Comparison of ENCODE assay signal across 21 cellular contexts in genomic region chr3:53026423-53027162, GRCh38. TPM values are rescaled to one million over a fixed set of nuclear protein-coding genes. Genes with fewer than 3 reads are reported as not detected.
DNase-seq lines count a peak whose midpoint lies in the region; ATAC-seq and TF ChIP-seq lines count a peak whose summit lies in the region.
"Had no signal": no experiment of that assay in that cellular context is flagged by ENCODE, and none has a peak within 500 bp of the region (broad histone marks: within the 10 kb centered on the region; RNA-seq: fewer than 3 reads in every experiment).

No MANE protein-coding gene starts in this region.

- no peaks in the 10 kb centered on the region for H3K27me3 Mint-ChIP-seq in activated CD4-positive, alpha-beta memory T cell treated with anti-CD3 and anti-CD28 coated beads, Interleukin-2, amount 10 ng/mL, durations not matched to agents 7 days and 5 days
- H3K27me3 Mint-ChIP-seq: B cell had no signal

- in situ Hi-C loops in Panc1 (cut with HindIII; ENCODE audit: low pct_unique_long_range_greater_than_20kb, low sequenced_read_pairs): no loop called here

- peak overlapping the region; percentile 45 to 77 (median 60) for H3K4me2 ChIP-seq in BLaER1 treated with 17β-estradiol and CSF1 and Interleukin-3, amounts not matched to agents 10 nM and 100 nM
- H3K4me2 ChIP-seq in MM.1S (ENCODE audit: low read depth, low read length) (no peak overlapping the region), smooth muscle cell (no peak overlapping the region)

- CTCF ChIA-PET in Panc1 (lab: Charles Lee): interaction anchor here (0.8 kb wide), 1 partner anchor 22 kb away, joined by 4 read pairs; no protein-coding TSS in a partner anchor
- CTCF ChIA-PET in activated CD4-positive, alpha-beta memory T cell treated with anti-CD3 and anti-CD28 coated beads, Interleukin-2, amount 10 ng/mL, durations not matched to agents 7 days and 5 days (lab: Charles Lee): interaction anchor here (1.7 kb wide), 1 partner anchor 17 kb away, joined by 4 read pairs; no protein-coding TSS in a partner anchor

- POLR2A ChIA-PET in Panc1 (lab: Charles Lee): interaction anchor here (0.7 kb wide), 1 partner anchor 23 kb away, joined by 9 read pairs; no protein-coding TSS in a partner anchor
- POLR2A ChIA-PET in activated CD4-positive, alpha-beta memory T cell treated with anti-CD3 and anti-CD28 coated beads, Interleukin-2, amount 10 ng/mL, durations not matched to agents 7 days and 5 days (lab: Charles Lee): interaction anchor here (0.8 to 2.8 kb wide), 6 partner anchors 9 to 19 kb away, joined by 3 to 10 read pairs (median 5); partner anchors contain the start of gene SFMBT1

- no peak overlapping the region for H3K27ac Mint-ChIP-seq in activated CD4-positive, alpha-beta memory T cell treated with anti-CD3 and anti-CD28 coated beads, Interleukin-2, amount 10 ng/mL, durations not matched to agents 7 days and 5 days
- H3K27ac Mint-ChIP-seq: B cell had no signal

- no peaks in the 10 kb centered on the region for H3K9me3 Mint-ChIP-seq in activated CD4-positive, alpha-beta memory T cell treated with anti-CD3 and anti-CD28 coated beads, Interleukin-2, amount 10 ng/mL, durations not matched to agents 7 days and 5 days
- H3K9me3 Mint-ChIP-seq: neural crest cell had no signal

- no peaks in the 10 kb centered on the region for H3K9me2 ChIP-seq in MM.1S (replicated peaks; ENCODE audit: insufficient read depth, low read length)

- WGBS in smooth muscle cell (ENCODE audit: low lambda C conversion rate): 81% methylated on average over 10 of the region's 10 CpGs

- peaks cover 0 to 20% (median 10%) of the 10 kb centered on the region in 11 experiments; a peak in 11 of 22 replicates for H3K9me3 ChIP-seq in BLaER1 treated with 17β-estradiol and CSF1 and Interleukin-3, amounts not matched to agents 10 nM and 100 nM (replicated peaks in 1 of 11)
- H3K9me3 ChIP-seq in Panc1 (ENCODE audit: control insufficient read depth, insufficient read depth, low read depth, low read length) (no peaks in the 10 kb centered on the region), MM.1S (replicated peaks; ENCODE audit: insufficient read depth, low read length) (no peaks in the 10 kb centered on the region), smooth muscle cell (replicated peaks; ENCODE audit: low read depth) (no peaks in the 10 kb centered on the region)
- H3K9me3 ChIP-seq: heart right ventricle, thyroid gland had no signal

- ATAC-seq in Panc1 (peak; percentile 60; the same call in 1 of the 2 replicates), foreskin keratinocyte (peak; percentile 18)

- TF ChIP-seq CTCF in GM12865 (IDR thresholded peaks at IDR 0.05; ENCODE audit: insufficient read depth, low read depth, low read length, missing control alignments) (no peak), Panc1 (IDR thresholded peaks at IDR 0.05) (no peak), foreskin keratinocyte (conservative IDR thresholded peaks at IDR 0.05) (no peak), MM.1S (IDR thresholded peaks at IDR 0.05; ENCODE audit: low read length) (no peak), smooth muscle cell (IDR thresholded peaks at IDR 0.05; ENCODE audit: borderline replicate concordance, insufficient read depth, poor library complexity, severe bottlenecking) (no peak)

- no peak overlapping the region for H3K4me3 Mint-ChIP-seq in activated CD4-positive, alpha-beta memory T cell treated with anti-CD3 and anti-CD28 coated beads, Interleukin-2, amount 10 ng/mL, durations not matched to agents 7 days and 5 days
- H3K4me3 Mint-ChIP-seq: B cell, neural crest cell had no signal

- H2AFZ ChIP-seq in MM.1S (ENCODE audit: low read length) (no peak overlapping the region), smooth muscle cell (ENCODE audit: low read depth) (no peak overlapping the region)

- intact Hi-C loops in Panc1 (cut with micrococcal nuclease; ENCODE audit: unreplicated experiment): no loop called here

- peaks cover 0 to 64% (median 3%) of the 10 kb centered on the region in 11 experiments; a peak in 10 of 22 replicates for H4K20me1 ChIP-seq in BLaER1 treated with 17β-estradiol and CSF1 and Interleukin-3, amounts not matched to agents 10 nM and 100 nM
- peaks cover 2% of the 10 kb centered on the region; the same call in 1 of the 2 replicates for H4K20me1 ChIP-seq in MM.1S (ENCODE audit: insufficient read depth, low read length)
- H4K20me1 ChIP-seq in smooth muscle cell (ENCODE audit: low read depth): no peaks in the 10 kb centered on the region

- H3F3A ChIP-seq in MM.1S (ENCODE audit: insufficient read depth, low read length): no peaks in the 10 kb centered on the region
- no peaks in the 10 kb centered on the region for H3F3A ChIP-seq in smooth muscle cell (ENCODE audit: low read depth)

- no peak overlapping the region for H3K4me3 ChIP-seq in BLaER1 treated with 17β-estradiol and CSF1 and Interleukin-3, amounts not matched to agents 10 nM and 100 nM
- no peak overlapping the region for H3K4me3 ChIP-seq in GM12865 (ENCODE audit: low read depth, low read length)
- no peak overlapping the region for H3K4me3 ChIP-seq in Panc1 (ENCODE audit: low read depth in 2 of 2, low read length in 2 of 2)
- no peak overlapping the region for H3K4me3 ChIP-seq in MM.1S (ENCODE audit: low read length)
- H3K4me3 ChIP-seq in smooth muscle cell: no peak overlapping the region
- H3K4me3 ChIP-seq: heart right ventricle, thyroid gland had no signal

- DNase-seq in GM12865 (ENCODE audit: low read depth) (peak; percentile 19), Panc1 (ENCODE audit: low read depth, low spot score) (no peak), foreskin keratinocyte (no peak), NCI-H2081 (lab: John Stamatoyannopoulos, UW) (no peak), MM.1S (no peak), smooth muscle cell (lab: John Stamatoyannopoulos, UW; ENCODE audit: unreplicated experiment) (no peak)
- no peak for DNase-seq in activated CD4-positive, alpha-beta memory T cell treated with anti-CD3 and anti-CD28 coated beads, Interleukin-2, amount 10 ng/mL, durations not matched to agents 7 days and 5 days
- DNase-seq: activated CD4-positive, CD25-positive, alpha-beta regulatory T cell treated with anti-CD3 and anti-CD28 coated beads, Interleukin-2, amount 50 U/mL, for 72 hours; activated effector memory CD4-positive, alpha-beta T cell treated with anti-CD3 and anti-CD28 coated beads, Interleukin-2, amount 50 U/mL, for 16 hours; aorta; effector memory CD4-positive, alpha-beta T cell; heart right ventricle; kidney; NCI-H187; NCI-H446; stimulated activated CD4-positive, alpha-beta T cell treated with anti-CD3 and anti-CD28 coated beads, Interleukin-12 subunit alpha, Interleukin-12 subunit beta, amount 100 ng/mL, for 4 hours; T-helper 9 cell; thyroid gland had no signal

- peaks cover 34 to 59% (median 47%) of the 10 kb centered on the region in 10 experiments for H3K4me1 ChIP-seq in BLaER1 treated with 17β-estradiol and CSF1 and Interleukin-3, amounts not matched to agents 10 nM and 100 nM
- peaks cover 7% of the 10 kb centered on the region for H3K4me1 ChIP-seq in Panc1 (ENCODE audit: control insufficient read depth, insufficient read depth, low read length)
- no peaks in the 10 kb centered on the region for H3K4me1 ChIP-seq in foreskin keratinocyte
- no peaks in the 10 kb centered on the region for H3K4me1 ChIP-seq in MM.1S (ENCODE audit: low read length)
- no peaks in the 10 kb centered on the region for H3K4me1 ChIP-seq in smooth muscle cell (ENCODE audit: low read depth)

- H3K36me3 Mint-ChIP-seq in activated CD4-positive, alpha-beta memory T cell treated with anti-CD3 and anti-CD28 coated beads, Interleukin-2, amount 10 ng/mL, durations not matched to agents 7 days and 5 days (ENCODE audit: low read depth): peaks cover 7% of the 10 kb centered on the region

- BruUV-seq in Panc1 (replicated peaks; lab: Mats Ljungman, UMichigan): no TSS peak

- no peak overlapping the region for H3K27ac ChIP-seq in BLaER1 treated with 17β-estradiol and CSF1 and Interleukin-3, amounts not matched to agents 10 nM and 100 nM
- no peak overlapping the region for H3K27ac ChIP-seq in Panc1 (ENCODE audit: low read length)
- H3K27ac ChIP-seq in foreskin keratinocyte: no peak overlapping the region
- H3K27ac ChIP-seq in MM.1S (ENCODE audit: low read length): no peak overlapping the region
- no peak overlapping the region for H3K27ac ChIP-seq in smooth muscle cell (ENCODE audit: low read depth)
- H3K27ac ChIP-seq: thyroid gland had no signal

- peaks cover 36% of the 10 kb centered on the region for H3K4me1 Mint-ChIP-seq in activated CD4-positive, alpha-beta memory T cell treated with anti-CD3 and anti-CD28 coated beads, Interleukin-2, amount 10 ng/mL, durations not matched to agents 7 days and 5 days

- H3K79me2 ChIP-seq in MM.1S (ENCODE audit: low read length) (peaks cover 94% of the 10 kb centered on the region), smooth muscle cell (ENCODE audit: low read depth) (no peaks in the 10 kb centered on the region)

- H3K27me3 ChIP-seq in BLaER1 treated with 17β-estradiol and CSF1 and Interleukin-3, amounts not matched to agents 10 nM and 100 nM: no peaks in the 10 kb centered on the region
- H3K27me3 ChIP-seq in Panc1 (ENCODE audit: control insufficient read depth, insufficient read depth, low read length) (no peaks in the 10 kb centered on the region), foreskin keratinocyte (no peaks in the 10 kb centered on the region), MM.1S (replicated peaks; ENCODE audit: insufficient read depth, low read length) (no peaks in the 10 kb centered on the region), smooth muscle cell (ENCODE audit: low read depth) (no peaks in the 10 kb centered on the region)
- H3K27me3 ChIP-seq: heart right ventricle, thyroid gland had no signal

- H3K36me3 ChIP-seq in BLaER1 treated with 17β-estradiol and CSF1 and Interleukin-3, amounts not matched to agents 10 nM and 100 nM: peaks cover 0 to 9% (median 0%) of the 10 kb centered on the region in 11 experiments; a peak in 3 of 22 replicates
- no peaks in the 10 kb centered on the region for H3K36me3 ChIP-seq in Panc1 (ENCODE audit: control insufficient read depth, insufficient read depth, low read length)
- no peaks in the 10 kb centered on the region for H3K36me3 ChIP-seq in MM.1S (replicated peaks; ENCODE audit: insufficient read depth, low read length)
- no peaks in the 10 kb centered on the region for H3K36me3 ChIP-seq in smooth muscle cell (ENCODE audit: low read depth)
- H3K36me3 ChIP-seq: heart right ventricle, thyroid gland had no signal

- H3K9ac ChIP-seq in BLaER1 treated with 17β-estradiol and CSF1 and Interleukin-3, amounts not matched to agents 10 nM and 100 nM: no peak overlapping the region
- no peak overlapping the region for H3K9ac ChIP-seq in MM.1S (ENCODE audit: low read length)
- H3K9ac ChIP-seq in smooth muscle cell (ENCODE audit: low read depth): no peak overlapping the region

RNA-seq across cellular contexts. Expression of gene SFMBT1, which starts 19.3 kb away (rescaled TPM):
- total RNA-seq in Panc1 (2021; ENCODE audit: unreplicated experiment): 24.4 TPM
- 10.6 TPM for polyA plus RNA-seq in Panc1 (2012; ENCODE audit: insufficient read length)
- 8.1 and 8.2 TPM in 2 replicates for total RNA-seq in foreskin keratinocyte
- polyA plus RNA-seq in foreskin keratinocyte: 1.6 and 2.1 TPM in 2 replicates
- 2.2 and 2.4 TPM in 2 replicates for total RNA-seq in smooth muscle cell
- polyA plus RNA-seq in smooth muscle cell: 1.3 and 1.4 TPM in 2 replicates
- 10 to 100 TPM; 28.7 to 30.0 TPM for total RNA-seq in activated CD4-positive, alpha-beta memory T cell treated with anti-CD3 and anti-CD28 coated beads, Interleukin-2, amount 10 ng/mL, durations not matched to agents 7 days and 5 days

Comparison
In these comparisons a context has a peak if more than half of its experiments do, and no peak if none do; other contexts are left out.
1. H3K4me2 ChIP-seq: peak in BLaER1 treated with 17β-estradiol and CSF1 and Interleukin-3, amounts not matched to agents 10 nM and 100 nM (11 of 11); none in MM.1S (single experiment) and smooth muscle cell (single experiment).